ENCODE assay signal across 30 cellular contexts in genomic region chr10:77796311-77796915, GRCh38.
"Had no signal": no experiment of that assay in that cellular context is flagged by ENCODE, and none has a peak within 500 bp of the region (broad histone marks: within the 10 kb centered on the region; RNA-seq: fewer than 3 reads in every experiment).

No MANE protein-coding gene starts in this region.

- H3K36me3 Mint-ChIP-seq: activated CD8-positive, alpha-beta memory T cell treated with anti-CD3 and anti-CD28 coated beads, Interleukin-2, amount 10 ng/mL, durations not matched to agents 7 days and 5 days; activated naive CD4-positive, alpha-beta T cell treated with anti-CD3 and anti-CD28 coated beads, Interleukin-2, amount 10 ng/mL, durations not matched to agents 7 days and 5 days; activated naive CD8-positive, alpha-beta T cell; T-cell had no signal

- H3K27ac ChIP-seq: brain microvascular endothelial cell, VCaP had no signal

- H3K27me3 ChIP-seq: brain microvascular endothelial cell had no signal

- H3K9me3 Mint-ChIP-seq: activated CD4-positive, alpha-beta memory T cell treated with anti-CD3 and anti-CD28 coated beads, Interleukin-2, amount 10 ng/mL, durations not matched to agents 7 days and 5 days; activated naive CD4-positive, alpha-beta T cell treated with anti-CD3 and anti-CD28 coated beads, Interleukin-2, amount 10 ng/mL, durations not matched to agents 7 days and 5 days; activated naive CD8-positive, alpha-beta T cell treated with anti-CD3 and anti-CD28 coated beads, Interleukin-2, amount 50 U/mL, for 24 hours; T-cell had no signal

- H3K27ac Mint-ChIP-seq: activated CD4-positive, alpha-beta memory T cell treated with anti-CD3 and anti-CD28 coated beads, Interleukin-2, amount 10 ng/mL, durations not matched to agents 7 days and 5 days; activated CD8-positive, alpha-beta memory T cell treated with anti-CD3 and anti-CD28 coated beads, Interleukin-2, amount 10 ng/mL, durations not matched to agents 7 days and 5 days; activated naive CD4-positive, alpha-beta T cell treated with anti-CD3 and anti-CD28 coated beads, Interleukin-2, amount 10 ng/mL, durations not matched to agents 7 days and 5 days; activated naive CD8-positive, alpha-beta T cell; activated naive CD8-positive, alpha-beta T cell treated with anti-CD3 and anti-CD28 coated beads, Interleukin-2, amount 50 U/mL, for 24 hours; T-cell had no signal

- ATAC-seq: activated CD8-positive, alpha-beta memory T cell treated with anti-CD3 and anti-CD28 coated beads, Interleukin-2, amount 10 ng/mL, durations not matched to agents 7 days and 5 days; activated naive CD8-positive, alpha-beta T cell treated with anti-CD3 and anti-CD28 coated beads, Interleukin-2, amount 50 U/mL, for 24 hours; Panc1; SK-N-SH treated with all-trans-retinoic acid at 6 μM for 48 hours; T-cell had no signal

- DNase-seq: activated CD4-positive, alpha-beta memory T cell treated with anti-CD3 and anti-CD28 coated beads, Interleukin-2, amount 10 ng/mL, durations not matched to agents 7 days and 5 days; activated CD4-positive, alpha-beta T cell treated with anti-CD3 and anti-CD28 coated beads for 1 hour; activated CD4-positive, alpha-beta T cell treated with anti-CD3 and anti-CD28 coated beads for 48 hours; activated CD4-positive, CD25-positive, alpha-beta regulatory T cell; activated CD8-positive, alpha-beta memory T cell treated with anti-CD3 and anti-CD28 coated beads for 24 hours; activated CD8-positive, alpha-beta memory T cell treated with anti-CD3 and anti-CD28 coated beads, Interleukin-2, amount 10 ng/mL, durations not matched to agents 7 days and 5 days; activated CD8-positive, alpha-beta memory T cell treated with anti-CD3 and anti-CD28 coated beads, Interleukin-2, amount 50 U/mL, for 48 hours; activated gamma-delta T cell; activated naive CD4-positive, alpha-beta T cell treated with anti-CD3 and anti-CD28 coated beads, Interleukin-2, amount 10 ng/mL, durations not matched to agents 7 days and 5 days; activated naive CD8-positive, alpha-beta T cell treated with anti-CD3 and anti-CD28 coated beads, Interleukin-2, amount 50 U/mL, for 24 hours; activated T-cell treated with anti-CD3 and anti-CD28 coated beads, Interleukin-2, amount 50 U/mL, for 48 hours; anterior cingulate cortex; brain microvascular endothelial cell; central memory CD4-positive, alpha-beta T cell; Karpas-422; KBM-7; NCI-H1105; NCI-H1417 treated with DMSO at 0.1 percent for 48 hours; NCI-H1694 treated with DMSO at 0.1 percent for 48 hours; NCI-H2029; NCI-H345; NCI-H524 treated with DMSO at 0.1 percent for 48 hours; SHP77 treated with DMSO at 0.1 percent for 48 hours; T-cell; T-helper 2 cell; T-helper 9 cell had no signal

- H3K4me3 Mint-ChIP-seq: activated CD4-positive, alpha-beta memory T cell treated with anti-CD3 and anti-CD28 coated beads, Interleukin-2, amount 10 ng/mL, durations not matched to agents 7 days and 5 days; activated CD8-positive, alpha-beta memory T cell treated with anti-CD3 and anti-CD28 coated beads, Interleukin-2, amount 10 ng/mL, durations not matched to agents 7 days and 5 days; activated naive CD4-positive, alpha-beta T cell treated with anti-CD3 and anti-CD28 coated beads, Interleukin-2, amount 10 ng/mL, durations not matched to agents 7 days and 5 days; activated naive CD8-positive, alpha-beta T cell; activated naive CD8-positive, alpha-beta T cell treated with anti-CD3 and anti-CD28 coated beads, Interleukin-2, amount 50 U/mL, for 24 hours; T-cell had no signal

- H3K27me3 Mint-ChIP-seq: activated naive CD8-positive, alpha-beta T cell had no signal
